ENCODE assay signal across 8 cellular contexts in the genomic region with DNA sequence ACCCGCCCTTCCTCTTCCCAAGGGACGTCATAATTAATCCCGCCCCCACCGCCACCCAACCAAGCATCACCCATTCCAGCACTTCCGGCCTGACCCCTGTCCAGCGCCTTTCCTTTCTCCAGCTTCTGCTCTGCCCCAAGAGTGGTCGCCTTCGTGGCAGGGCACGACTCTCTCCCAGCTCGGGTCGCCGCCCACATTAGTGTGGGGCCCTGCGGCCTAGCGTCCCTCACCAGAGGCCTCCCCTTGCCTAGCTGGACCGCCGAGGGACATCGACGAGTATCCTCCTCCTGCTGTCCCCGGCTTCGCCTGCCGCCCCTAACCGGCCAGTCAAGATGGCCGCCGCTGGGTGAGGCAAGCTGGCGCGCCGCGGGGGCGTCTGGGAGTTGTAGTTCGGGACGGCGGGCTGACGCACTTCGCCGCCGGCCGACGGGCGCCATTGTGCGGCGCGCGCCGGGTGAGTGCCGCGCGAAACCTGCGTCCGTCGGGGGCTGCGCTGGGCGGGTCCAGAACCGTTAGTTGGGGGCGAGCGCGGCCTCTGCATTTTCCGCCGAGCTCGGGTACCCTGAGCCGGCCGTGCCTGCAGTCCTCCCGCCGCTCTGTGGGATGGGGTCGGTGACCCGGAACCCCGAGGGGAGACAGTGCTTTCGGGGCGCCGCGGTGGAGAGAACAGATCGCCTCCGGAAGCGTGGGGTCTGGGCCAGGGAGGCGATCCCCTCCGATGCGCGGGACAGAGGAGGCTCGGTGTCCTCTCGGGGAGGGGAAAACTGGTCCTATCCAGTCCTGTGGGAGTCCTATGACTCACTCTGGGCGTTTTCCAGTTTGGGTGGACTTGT. TPM values are rescaled to one million over a fixed set of nuclear protein-coding genes. Genes with fewer than 3 reads are reported as not detected.
A peak's percentile ranks its signal among the peaks of the same experiment; 100 is the strongest.
DNase-seq lines count a peak whose midpoint lies in the region; ATAC-seq and TF ChIP-seq lines count a peak whose summit lies in the region.

A gene (plus strand): TSS at position 73 of the 833 bp plus-strand sequence. CDS start 905 bp downstream, outside the sequence.

- TF ChIP-seq CTCF in dorsolateral prefrontal cortex (IDR thresholded peaks at IDR 0.05 in 54 of 56, conservative IDR thresholded peaks at IDR 0.05 in 2 of 56; ENCODE audit: low read depth in 1 of 56, partially characterized antibody in 56 of 56) (peak in 19 of 56 donors; percentile 4 to 37 (median 21)), lower leg skin (IDR thresholded peaks at IDR 0.05) (peak in 1 of 3 donors; percentile 43)

- H3K27ac ChIP-seq in BLaER1 treated with 17β-estradiol and CSF1 and Interleukin-3, amounts not matched to agents 10 nM and 100 nM = peak within 1 kb of the TSS; percentile 94 to 100 (median 98)
- peak within 1 kb of the TSS; percentile 86 to 100 (median 98) for H3K27ac ChIP-seq in dorsolateral prefrontal cortex

- DNase-seq in GM19240 (ENCODE audit: insufficient read length, low spot score) (peak; percentile 95), NCI-H748 (lab: John Stamatoyannopoulos, UW; ENCODE audit: unreplicated experiment) (peak; percentile 98), dorsolateral prefrontal cortex (peak; percentile 83 to 93 (median 90)), lower leg skin (ENCODE audit: low spot score in 2 of 2) (peak; percentile 89 to 99)
- DNase-seq in activated CD4-positive, alpha-beta memory T cell treated with anti-CD3 and anti-CD28 coated beads for 36 hours = peak; percentile 95
- peak; percentile 92 to 95 for DNase-seq in stimulated activated CD4-positive, alpha-beta T cell treated with anti-CD3 and anti-CD28 coated beads, Interleukin-4, amount 100 ng/mL, for 4 hours

- POLR2A ChIA-PET in activated CD4-positive, alpha-beta memory T cell treated with anti-CD3 and anti-CD28 coated beads for 36 hours (lab: Charles Lee) = interaction anchor here (0.7 to 1.3 kb wide), 4 partner anchors 32 to 180 kb away, joined by 3 to 4 read pairs (median 3); a partner anchor contains a TSS

- CTCF ChIA-PET in activated CD4-positive, alpha-beta memory T cell treated with anti-CD3 and anti-CD28 coated beads for 36 hours (lab: Charles Lee) = interaction anchor here (0.8 kb wide), 1 partner anchor 28 kb away, joined by 3 read pairs; no protein-coding TSS in a partner anchor

- peaks cover 60% of the 10 kb centered on the region for H3K9me3 Mint-ChIP-seq in activated CD4-positive, alpha-beta memory T cell treated with anti-CD3 and anti-CD28 coated beads for 36 hours

- H3K4me3 Mint-ChIP-seq in activated CD4-positive, alpha-beta memory T cell treated with anti-CD3 and anti-CD28 coated beads for 36 hours = peak within 1 kb of the TSS; percentile 92

- H3K4me3 ChIP-seq in BLaER1 treated with 17β-estradiol and CSF1 and Interleukin-3, amounts not matched to agents 10 nM and 100 nM = peak within 1 kb of the TSS; percentile 75 to 90 (median 84)
- peak within 1 kb of the TSS; percentile 62 to 100 (median 90) for H3K4me3 ChIP-seq in dorsolateral prefrontal cortex
- peak within 1 kb of the TSS; percentile 63 for H3K4me3 ChIP-seq in lower leg skin (ENCODE audit: low read depth, poor library complexity, severe bottlenecking)

- H4K20me1 ChIP-seq in BLaER1 treated with 17β-estradiol and CSF1 and Interleukin-3, amounts not matched to agents 10 nM and 100 nM = no peaks in the 10 kb centered on the region

- H3K36me3 ChIP-seq in BLaER1 treated with 17β-estradiol and CSF1 and Interleukin-3, amounts not matched to agents 10 nM and 100 nM = peaks cover 71 to 83% (median 78%) of the 10 kb centered on the region in 11 experiments

- ATAC-seq in HG03457 (IDR thresholded peaks at IDR 0.05; ENCODE audit: unreplicated experiment) = peak; percentile 70

- H3K4me1 ChIP-seq in BLaER1 treated with 17β-estradiol and CSF1 and Interleukin-3, amounts not matched to agents 10 nM and 100 nM = peaks cover 4 to 12% (median 6%) of the 10 kb centered on the region in 10 experiments; a peak in 17 of 20 replicates

- H3K9me3 ChIP-seq in BLaER1 treated with 17β-estradiol and CSF1 and Interleukin-3, amounts not matched to agents 10 nM and 100 nM (replicated peaks in 1 of 11) = peaks cover 90 to 95% (median 94%) of the 10 kb centered on the region in 11 experiments

- WGBS in lower leg skin, 2 donors = 0 to 1% methylated on average over 9 to 42 of the region's 80 CpGs

- H3K27me3 Mint-ChIP-seq in activated CD4-positive, alpha-beta memory T cell treated with anti-CD3 and anti-CD28 coated beads for 36 hours = no peaks in the 10 kb centered on the region

- peak within 1 kb of the TSS; percentile 67 to 97 (median 79) for H3K4me2 ChIP-seq in BLaER1 treated with 17β-estradiol and CSF1 and Interleukin-3, amounts not matched to agents 10 nM and 100 nM

- intact Hi-C loops in activated CD4-positive, alpha-beta memory T cell treated with anti-CD3 and anti-CD28 coated beads for 36 hours (cut with micrococcal nuclease) = loop anchor here (1.0 to 10.0 kb wide), 9 partner anchors 44 to 898 kb away; a partner anchor contains a TSS
- intact Hi-C loops in dorsolateral prefrontal cortex (cut with DNase I) (loop anchor here in 1 of 2 donors (2.0 to 10.0 kb wide), 2 partner anchors 86 to 122 kb away; a partner anchor contains a TSS), lower leg skin (cut with DNase I; ENCODE audit: low total_unique reads) (no loop called here)

- H3K36me3 Mint-ChIP-seq in activated CD4-positive, alpha-beta memory T cell treated with anti-CD3 and anti-CD28 coated beads for 36 hours = peaks cover 69% of the 10 kb centered on the region

- peak within 1 kb of the TSS; percentile 99 for H3K27ac Mint-ChIP-seq in activated CD4-positive, alpha-beta memory T cell treated with anti-CD3 and anti-CD28 coated beads for 36 hours

- peak within 1 kb of the TSS; percentile 86 to 98 (median 94) for H3K9ac ChIP-seq in BLaER1 treated with 17β-estradiol and CSF1 and Interleukin-3, amounts not matched to agents 10 nM and 100 nM

- peaks cover 16% of the 10 kb centered on the region for H3K4me1 Mint-ChIP-seq in activated CD4-positive, alpha-beta memory T cell treated with anti-CD3 and anti-CD28 coated beads for 36 hours (ENCODE audit: low read depth)

- no peaks in the 10 kb centered on the region; a peak in 2 of 22 replicates for H3K27me3 ChIP-seq in BLaER1 treated with 17β-estradiol and CSF1 and Interleukin-3, amounts not matched to agents 10 nM and 100 nM
- no peaks in the 10 kb centered on the region for H3K27me3 ChIP-seq in dorsolateral prefrontal cortex

- peak in 1 of 2 donors; percentile 62 for TF ChIP-seq POLR2A in lower leg skin (IDR thresholded peaks at IDR 0.05)

RNA-seq across cellular contexts. Expression of the gene that starts here (rescaled TPM):
- 10 to 100 TPM; 19.1 to 19.6 TPM for total RNA-seq in activated CD4-positive, alpha-beta memory T cell treated with anti-CD3 and anti-CD28 coated beads for 36 hours
- total RNA-seq in dorsolateral prefrontal cortex (10 to 100 TPM in 119 of 120 experiments, 1 to 10 TPM in 1; 9.8 to 36.6 (median 18.7) TPM), lower leg skin (10 to 100 TPM; 32.5 to 58.5 (median 34.2) TPM)

Comparison
In these comparisons a context has a peak if more than half of its experiments do, and no peak if none do; other contexts are left out.
1. Peak in every context shown above with its lines: DNase-seq, ATAC-seq, H3K4me3 ChIP-seq and H3K27ac ChIP-seq.